Comparison of ENCODE assay signal across 24 cellular contexts in the genomic region with DNA sequence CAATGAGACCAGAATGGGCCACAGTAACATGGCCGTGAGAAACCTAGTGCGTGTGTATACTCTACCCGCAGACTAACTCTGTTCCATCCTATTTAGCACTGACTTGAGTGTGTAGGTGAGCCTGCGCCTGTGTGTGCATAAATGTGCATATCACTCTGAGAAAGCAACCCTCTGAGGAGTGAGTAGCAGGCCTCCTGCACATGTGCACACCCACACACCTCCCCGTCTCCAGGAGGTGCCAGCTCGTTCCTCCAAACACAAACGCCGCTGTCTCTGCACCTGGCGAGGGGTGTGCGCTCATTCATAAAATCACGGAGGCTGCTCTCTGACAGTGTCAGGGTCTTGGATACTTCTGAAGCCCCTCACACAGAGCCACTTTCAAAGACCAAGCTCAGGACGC.
"Had no signal": no experiment of that assay in that cellular context is flagged by ENCODE, and none has a peak within 500 bp of the region (broad histone marks: within the 10 kb centered on the region; RNA-seq: fewer than 3 reads in every experiment).

No MANE protein-coding gene starts in this region.

- H3K4me3 ChIP-seq: ascending aorta, body of pancreas, K562, PC-9 had no signal

- H3K4me1 ChIP-seq: body of pancreas had no signal

- H3K4me2 ChIP-seq: PC-9 had no signal

- FAIRE-seq: K562 had no signal

- H3K27me3 ChIP-seq: ascending aorta, body of pancreas had no signal

- H3K27ac ChIP-seq: body of pancreas, PC-9 had no signal

- H3K9me3 Mint-ChIP-seq: activated CD8-positive, alpha-beta T cell treated with anti-CD3 and anti-CD28 coated beads for 36 hours; activated naive CD4-positive, alpha-beta T cell treated with anti-CD3 and anti-CD28 coated beads, Interleukin-2, amount 50 U/mL, for 72 hours; activated naive CD8-positive, alpha-beta T cell treated with anti-CD3 and anti-CD28 coated beads, Interleukin-2, amount 50 U/mL, for 24 hours; activated T-helper 1 cell treated with anti-CD3 and anti-CD28 coated beads, Interleukin-12 subunit alpha, Interleukin-12 subunit beta, Interleukin-2, Interleukin-4 antibody, amounts not matched to agents 30 ng/mL and 10 ng/mL and 1 ng/mL, durations not matched to agents 14 hours and 24 hours and 36 hours; T-helper 1 cell treated with Interleukin-12 subunit alpha and Interleukin-12 subunit beta and Interleukin-4 antibody, amounts not matched to agents 30 μg/mL and 1 μg/mL, for 36 hours had no signal

- ATAC-seq: activated CD4-positive, CD25-positive, alpha-beta regulatory T cell treated with anti-CD3 and anti-CD28 coated beads, Interleukin-2, amount 50 U/mL, for 24 hours; activated CD8-positive, alpha-beta T cell treated with anti-CD3 and anti-CD28 coated beads for 36 hours; activated naive CD4-positive, alpha-beta T cell treated with anti-CD3 and anti-CD28 coated beads, Interleukin-2, amount 50 U/mL, for 72 hours; activated naive CD8-positive, alpha-beta T cell treated with anti-CD3 and anti-CD28 coated beads, Interleukin-2, amount 50 U/mL, for 24 hours; body of pancreas; K562 had no signal

- H3K4me3 Mint-ChIP-seq: activated CD8-positive, alpha-beta T cell treated with anti-CD3 and anti-CD28 coated beads for 36 hours; activated naive CD8-positive, alpha-beta T cell treated with anti-CD3 and anti-CD28 coated beads, Interleukin-2, amount 50 U/mL, for 24 hours; activated T-helper 1 cell treated with anti-CD3 and anti-CD28 coated beads, Interleukin-12 subunit alpha, Interleukin-12 subunit beta, Interleukin-2, Interleukin-4 antibody, amounts not matched to agents 30 ng/mL and 10 ng/mL and 1 ng/mL, durations not matched to agents 14 hours and 24 hours and 36 hours; T-helper 1 cell treated with Interleukin-12 subunit alpha and Interleukin-12 subunit beta and Interleukin-4 antibody, amounts not matched to agents 30 μg/mL and 1 μg/mL, for 36 hours had no signal

- DNase-seq: activated CD4-positive, alpha-beta T cell treated with anti-CD3 and anti-CD28 coated beads for 4 hours; activated CD8-positive, alpha-beta memory T cell treated with anti-CD3 and anti-CD28 coated beads, Interleukin-2, amount 50 U/mL, for 4 hours; activated CD8-positive, alpha-beta T cell treated with anti-CD3 and anti-CD28 coated beads for 36 hours; activated effector memory CD4-positive, alpha-beta T cell treated with Interleukin-2 at 50 U/mL for 16 hours; activated naive CD4-positive, alpha-beta T cell; activated naive CD8-positive, alpha-beta T cell treated with anti-CD3 and anti-CD28 coated beads, Interleukin-2, amount 50 U/mL, for 24 hours; activated T-cell treated with anti-CD3 and anti-CD28 coated beads, Interleukin-2, amount 50 U/mL, for 1 hour; amniotic stem cell; body of pancreas; Karpas-422; MM.1S; NCI-H1105 treated with DMSO at 0.1 percent for 48 hours; NCI-H1436 treated with DMSO at 0.1 percent for 48 hours; NCI-H187; NCI-H2081; NCI-H510A treated with DMSO at 0.1 percent for 48 hours; PC-9; SHP77 treated with DMSO at 0.1 percent for 48 hours had no signal

- H2AFZ ChIP-seq: PC-9 had no signal

- H3K9me3 ChIP-seq: ascending aorta, body of pancreas had no signal

- H3K27ac Mint-ChIP-seq: activated naive CD4-positive, alpha-beta T cell treated with anti-CD3 and anti-CD28 coated beads, Interleukin-2, amount 50 U/mL, for 72 hours; activated naive CD8-positive, alpha-beta T cell treated with anti-CD3 and anti-CD28 coated beads, Interleukin-2, amount 50 U/mL, for 24 hours; activated T-helper 1 cell treated with anti-CD3 and anti-CD28 coated beads, Interleukin-12 subunit alpha, Interleukin-12 subunit beta, Interleukin-2, Interleukin-4 antibody, amounts not matched to agents 30 ng/mL and 10 ng/mL and 1 ng/mL, durations not matched to agents 14 hours and 24 hours and 36 hours; T-helper 1 cell treated with Interleukin-12 subunit alpha and Interleukin-12 subunit beta and Interleukin-4 antibody, amounts not matched to agents 30 μg/mL and 1 μg/mL, for 36 hours had no signal
